ENCODE assay signal across 1 cellular context in genomic region chr2:9217838-9218770, GRCh38.
TF ChIP-seq lines count a peak whose summit lies in the region.

No MANE protein-coding gene starts in this region.

TF ChIP-seq in WTC11, 78 proteins besides CTCF, POLR2A, EP300 and RAD21 (continued from another document):
- TF ChIP-seq MYBL2 (CRISPR knock-in tag; IDR thresholded peaks at IDR 0.05) (no peak), ZNF671 (CRISPR knock-in tag; IDR thresholded peaks at IDR 0.05) (no peak)
